Comparison of ENCODE assay signal across 1 cellular context in genomic region chr20:18571578-18571977, GRCh38.
A peak's percentile ranks its signal among the peaks of the same experiment; 100 is the strongest.
TF ChIP-seq lines count a peak whose summit lies in the region.

No MANE protein-coding gene starts in this region.

TF ChIP-seq in K562, 482 proteins besides CTCF, POLR2A, EP300 and RAD21 (continued from another document):
- TF ChIP-seq, protein P1, sequence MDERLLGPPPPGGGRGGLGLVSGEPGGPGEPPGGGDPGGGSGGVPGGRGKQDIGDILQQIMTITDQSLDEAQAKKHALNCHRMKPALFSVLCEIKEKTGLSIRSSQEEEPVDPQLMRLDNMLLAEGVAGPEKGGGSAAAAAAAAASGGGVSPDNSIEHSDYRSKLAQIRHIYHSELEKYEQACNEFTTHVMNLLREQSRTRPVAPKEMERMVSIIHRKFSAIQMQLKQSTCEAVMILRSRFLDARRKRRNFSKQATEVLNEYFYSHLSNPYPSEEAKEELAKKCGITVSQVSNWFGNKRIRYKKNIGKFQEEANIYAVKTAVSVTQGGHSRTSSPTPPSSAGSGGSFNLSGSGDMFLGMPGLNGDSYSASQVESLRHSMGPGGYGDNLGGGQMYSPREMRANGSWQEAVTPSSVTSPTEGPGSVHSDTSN (CRISPR knock-in tag; IDR thresholded peaks at IDR 0.05; ENCODE audit: low read depth) = no peak
- TF ChIP-seq, protein P1 (tag; conservative IDR thresholded peaks at IDR 0.05; ENCODE audit: low read depth) = peak; percentile 60
- TF ChIP-seq, protein P2, sequence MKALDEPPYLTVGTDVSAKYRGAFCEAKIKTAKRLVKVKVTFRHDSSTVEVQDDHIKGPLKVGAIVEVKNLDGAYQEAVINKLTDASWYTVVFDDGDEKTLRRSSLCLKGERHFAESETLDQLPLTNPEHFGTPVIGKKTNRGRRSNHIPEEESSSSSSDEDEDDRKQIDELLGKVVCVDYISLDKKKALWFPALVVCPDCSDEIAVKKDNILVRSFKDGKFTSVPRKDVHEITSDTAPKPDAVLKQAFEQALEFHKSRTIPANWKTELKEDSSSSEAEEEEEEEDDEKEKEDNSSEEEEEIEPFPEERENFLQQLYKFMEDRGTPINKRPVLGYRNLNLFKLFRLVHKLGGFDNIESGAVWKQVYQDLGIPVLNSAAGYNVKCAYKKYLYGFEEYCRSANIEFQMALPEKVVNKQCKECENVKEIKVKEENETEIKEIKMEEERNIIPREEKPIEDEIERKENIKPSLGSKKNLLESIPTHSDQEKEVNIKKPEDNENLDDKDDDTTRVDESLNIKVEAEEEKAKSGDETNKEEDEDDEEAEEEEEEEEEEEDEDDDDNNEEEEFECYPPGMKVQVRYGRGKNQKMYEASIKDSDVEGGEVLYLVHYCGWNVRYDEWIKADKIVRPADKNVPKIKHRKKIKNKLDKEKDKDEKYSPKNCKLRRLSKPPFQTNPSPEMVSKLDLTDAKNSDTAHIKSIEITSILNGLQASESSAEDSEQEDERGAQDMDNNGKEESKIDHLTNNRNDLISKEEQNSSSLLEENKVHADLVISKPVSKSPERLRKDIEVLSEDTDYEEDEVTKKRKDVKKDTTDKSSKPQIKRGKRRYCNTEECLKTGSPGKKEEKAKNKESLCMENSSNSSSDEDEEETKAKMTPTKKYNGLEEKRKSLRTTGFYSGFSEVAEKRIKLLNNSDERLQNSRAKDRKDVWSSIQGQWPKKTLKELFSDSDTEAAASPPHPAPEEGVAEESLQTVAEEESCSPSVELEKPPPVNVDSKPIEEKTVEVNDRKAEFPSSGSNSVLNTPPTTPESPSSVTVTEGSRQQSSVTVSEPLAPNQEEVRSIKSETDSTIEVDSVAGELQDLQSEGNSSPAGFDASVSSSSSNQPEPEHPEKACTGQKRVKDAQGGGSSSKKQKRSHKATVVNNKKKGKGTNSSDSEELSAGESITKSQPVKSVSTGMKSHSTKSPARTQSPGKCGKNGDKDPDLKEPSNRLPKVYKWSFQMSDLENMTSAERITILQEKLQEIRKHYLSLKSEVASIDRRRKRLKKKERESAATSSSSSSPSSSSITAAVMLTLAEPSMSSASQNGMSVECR (CRISPR knock-in tag; IDR thresholded peaks at IDR 0.05) = no peak
- TF ChIP-seq MAFG (tag; conservative IDR thresholded peaks at IDR 0.05) (no peak), ZNF239 (CRISPR knock-in tag; IDR thresholded peaks at IDR 0.05) (no peak)
